In the genomic region with DNA sequence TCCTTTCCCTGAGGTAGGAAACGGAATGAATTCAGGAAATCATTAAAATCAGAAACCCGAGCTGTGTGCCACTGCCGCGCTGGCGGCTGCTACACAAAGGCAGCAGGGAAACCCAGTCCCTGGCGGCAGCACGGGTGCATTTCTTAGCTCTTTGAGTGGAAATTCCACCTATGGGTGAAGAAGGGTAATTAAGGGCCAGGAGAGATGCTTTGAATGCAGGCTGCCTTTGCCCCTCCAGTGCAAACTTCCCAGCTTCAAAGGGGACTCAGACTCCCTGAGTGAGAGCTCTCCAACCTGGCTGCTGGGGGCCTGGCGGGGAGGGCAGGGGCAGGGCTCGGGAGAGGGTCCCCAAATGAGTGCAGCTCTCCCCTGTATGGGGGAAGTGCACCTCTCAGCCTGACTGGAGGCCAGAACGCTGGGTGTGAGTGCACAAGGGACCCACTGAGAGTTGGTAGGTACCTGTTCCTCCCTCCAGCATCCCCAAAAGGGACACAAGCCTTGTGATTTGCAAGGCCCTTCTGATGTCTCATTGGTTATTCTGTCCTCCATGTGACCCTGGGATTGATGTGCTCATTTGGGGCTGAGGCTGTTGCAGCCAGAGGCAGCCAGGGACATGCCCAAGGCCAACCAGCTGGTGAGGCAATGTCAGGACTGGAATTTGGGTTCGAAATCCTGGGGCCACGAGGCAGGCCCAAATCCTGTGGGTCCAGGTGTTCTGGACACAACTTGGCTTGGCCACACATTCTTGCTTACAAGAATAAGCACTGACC, we compare ENCODE assay signal across 9 cellular contexts. TPM values are rescaled to one million over a fixed set of nuclear protein-coding genes. Genes with fewer than 3 reads are reported as not detected.
A peak's percentile ranks its signal among the peaks of the same experiment; 100 is the strongest.
DNase-seq lines count a peak whose midpoint lies in the region; ATAC-seq and TF ChIP-seq lines count a peak whose summit lies in the region.
"Had no signal": no experiment of that assay in that cellular context is flagged by ENCODE, and none has a peak within 500 bp of the region (broad histone marks: within the 10 kb centered on the region; RNA-seq: fewer than 3 reads in every experiment).

No MANE protein-coding gene starts in this region.

- intact Hi-C loops in left ventricle myocardium inferior (cut with micrococcal nuclease) = no loop called here
- intact Hi-C loops in left ventricle myocardium superior (cut with micrococcal nuclease) = no loop called here
- intact Hi-C loops in esophagus squamous epithelium (cut with DNase I) = no loop called here
- intact Hi-C loops in stomach (cut with DNase I; ENCODE audit: low total_unique reads) = no loop called here

- peaks cover 17% of the 10 kb centered on the region for H3K4me1 ChIP-seq in left ventricle myocardium inferior
- H3K4me1 ChIP-seq in esophagus squamous epithelium = peaks cover 10 to 23% (median 16%) of the 10 kb centered on the region in 3 donors
- peaks cover 51 to 89% (median 69%) of the 10 kb centered on the region in 4 donors for H3K4me1 ChIP-seq in stomach

- WGBS in esophagus squamous epithelium, 2 donors = 49 to 86% methylated on average over 8 to 9 of the region's 12 CpGs
- WGBS in stomach, 5 donors = 43 to 63% (median 50%) methylated on average over 11 to 12 of the region's 12 CpGs

- H3K9me3 ChIP-seq in left ventricle myocardium inferior (replicated peaks) (no peaks in the 10 kb centered on the region), esophagus squamous epithelium (no peaks in the 10 kb centered on the region), stomach (no peaks in the 10 kb centered on the region)
- H3K9me3 ChIP-seq: tibial artery had no signal

- no peaks in the 10 kb centered on the region for H3K27me3 ChIP-seq in left ventricle myocardium inferior (ENCODE audit: low read depth)
- no peaks in the 10 kb centered on the region for H3K27me3 ChIP-seq in esophagus squamous epithelium
- H3K27me3 ChIP-seq in stomach = no peaks in the 10 kb centered on the region

- H3K27ac ChIP-seq in left ventricle myocardium inferior (replicated peaks) (no peak overlapping the region), esophagus squamous epithelium (no peak overlapping the region), stomach (peak overlapping the region in 4 of 5 donors; percentile 0 to 64 (median 25))
- H3K27ac ChIP-seq: tibial artery had no signal

- no peak overlapping the region for H3K4me3 ChIP-seq in left ventricle myocardium inferior
- no peak overlapping the region for H3K4me3 ChIP-seq in esophagus squamous epithelium
- H3K4me3 ChIP-seq in stomach = no peak overlapping the region
- H3K4me3 ChIP-seq: tibial artery had no signal

- TF ChIP-seq POLR2A in esophagus squamous epithelium (IDR thresholded peaks at IDR 0.05) = no peak
- no peak for TF ChIP-seq POLR2A in stomach (IDR thresholded peaks at IDR 0.05)

- TF ChIP-seq CTCF in left ventricle myocardium inferior (IDR thresholded peaks at IDR 0.05; ENCODE audit: borderline replicate concordance) = no peak
- TF ChIP-seq CTCF in esophagus squamous epithelium (IDR thresholded peaks at IDR 0.05) = peak in 4 of 6 experiments; percentile 18 to 56 (median 46)
- TF ChIP-seq CTCF in stomach (IDR thresholded peaks at IDR 0.05) = peak in 5 of 7 experiments; percentile 12 to 52 (median 48)

- ATAC-seq in left ventricle myocardium superior (no peak), HG02759 (IDR thresholded peaks at IDR 0.05; ENCODE audit: unreplicated experiment) (no peak), GM21723 (IDR thresholded peaks at IDR 0.05; ENCODE audit: unreplicated experiment) (no peak), HG02885 (IDR thresholded peaks at IDR 0.05; ENCODE audit: poor library complexity, unreplicated experiment) (no peak)

- peak; percentile 4 for DNase-seq in left ventricle myocardium inferior
- no peak for DNase-seq in left ventricle myocardium superior
- DNase-seq in NCI-H2227 treated with DMSO at 0.1 percent for 48 hours (lab: John Stamatoyannopoulos, UW) = peak; percentile 13
- DNase-seq in esophagus squamous epithelium (lab: John Stamatoyannopoulos, UW) = no peak
- DNase-seq in stomach = peak; percentile 47

- H3K36me3 ChIP-seq in left ventricle myocardium inferior (no peaks in the 10 kb centered on the region), esophagus squamous epithelium (no peaks in the 10 kb centered on the region), stomach (no peaks in the 10 kb centered on the region)
- H3K36me3 ChIP-seq: tibial artery had no signal

- no peak for TF ChIP-seq EP300 in stomach (IDR thresholded peaks at IDR 0.05)

RNA-seq across cellular contexts. Expression of a gene that starts 16.3 kb away (rescaled TPM):
- total RNA-seq in left ventricle myocardium inferior = 55.9 TPM
- 49.5 TPM for total RNA-seq in left ventricle myocardium superior
- 10 to 100 TPM; 28.2 to 79.5 (median 40.4) TPM for total RNA-seq in esophagus squamous epithelium
- 100 to 1,000 TPM in 1 of 5 donors, 10 to 100 TPM in 4; 25.9 to 103 (median 67.7) TPM for total RNA-seq in stomach
- 10 to 100 TPM; 17.7 to 20.2 (median 18.2) TPM for polyA plus RNA-seq in stomach

Comparison
In these comparisons a context has a peak if more than half of its experiments do, and no peak if none do; other contexts are left out.
1. DNase-seq: peak in left ventricle myocardium inferior (single experiment), NCI-H2227 treated with DMSO at 0.1 percent for 48 hours (single experiment) and stomach (single experiment); none in left ventricle myocardium superior (single experiment) and esophagus squamous epithelium (single experiment).
2. H3K27ac ChIP-seq: peak in stomach (4 of 5); none in left ventricle myocardium inferior (single experiment) and esophagus squamous epithelium (0 of 4).